19 cellular contexts compared by ENCODE assay signal in the genomic region with DNA sequence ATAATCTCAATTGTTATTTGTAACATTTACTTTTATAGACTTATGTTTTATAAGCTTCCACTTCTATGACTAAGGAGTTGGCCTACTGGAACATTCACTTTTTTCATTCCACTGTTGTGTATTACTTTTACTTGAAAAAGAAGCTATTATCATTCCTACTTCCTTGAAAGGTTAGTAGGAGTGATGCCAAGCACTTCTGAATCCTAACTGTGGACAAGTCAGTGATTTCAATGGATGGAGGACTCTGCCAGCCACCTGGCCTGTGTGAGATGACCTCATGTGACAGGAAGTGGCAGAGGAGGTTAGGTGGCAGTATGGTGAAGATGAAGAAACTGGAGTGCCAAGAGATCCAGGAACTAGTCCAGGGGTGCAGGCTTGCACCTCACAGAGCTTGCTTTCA. TPM values are rescaled to one million over a fixed set of nuclear protein-coding genes. Genes with fewer than 3 reads are reported as not detected.
DNase-seq lines count a peak whose midpoint lies in the region; ATAC-seq and TF ChIP-seq lines count a peak whose summit lies in the region.
"Had no signal": no experiment of that assay in that cellular context is flagged by ENCODE, and none has a peak within 500 bp of the region (broad histone marks: within the 10 kb centered on the region; RNA-seq: fewer than 3 reads in every experiment).

No MANE protein-coding gene starts in this region.

- H2BK120ac ChIP-seq in mesendoderm (ENCODE audit: low read depth, low read length): no peak overlapping the region

- H3K36me3 Mint-ChIP-seq in effector memory CD8-positive, alpha-beta T cell (ENCODE audit: insufficient read depth): no peaks in the 10 kb centered on the region
- H3K36me3 Mint-ChIP-seq in activated CD4-positive, alpha-beta T cell treated with anti-CD3 and anti-CD28 coated beads, Interleukin-2, amount 10 ng/mL, durations not matched to agents 7 days and 5 days (ENCODE audit: low read depth): peaks cover 16% of the 10 kb centered on the region
- peaks cover 14% of the 10 kb centered on the region for H3K36me3 Mint-ChIP-seq in activated CD4-positive, alpha-beta T cell treated with anti-CD3 and anti-CD28 coated beads, Interleukin-2, amount 10 ng/mL, durations not matched to agents 24 days and 14 days (ENCODE audit: low read depth)

- no peak overlapping the region for H3K4me2 ChIP-seq in mesendoderm (ENCODE audit: low read length)
- H3K4me2 ChIP-seq: neural progenitor cell had no signal

- no peaks in the 10 kb centered on the region for H3K4me1 ChIP-seq in mesendoderm (ENCODE audit: control insufficient read depth, low read depth, low read length)
- H3K4me1 ChIP-seq: adrenal gland, HAP-1 had no signal

- CTCF ChIA-PET in activated CD4-positive, alpha-beta T cell treated with anti-CD3 and anti-CD28 coated beads, Interleukin-2, amount 10 ng/mL, durations not matched to agents 7 days and 5 days (lab: Charles Lee): interaction anchor here (0.6 to 1.1 kb wide), 2 partner anchors 9 to 58 kb away, joined by 3 to 5 read pairs; no protein-coding TSS in a partner anchor

- H3K36me3 ChIP-seq in mesendoderm (ENCODE audit: control insufficient read depth, insufficient read depth, low read length): no peaks in the 10 kb centered on the region
- H3K36me3 ChIP-seq: HAP-1, neural progenitor cell had no signal

- no peaks in the 10 kb centered on the region for H3K79me2 ChIP-seq in mesendoderm (ENCODE audit: control insufficient read depth, insufficient read depth, low read length)

- no peak overlapping the region for H3K4me3 Mint-ChIP-seq in effector memory CD8-positive, alpha-beta T cell
- no peak overlapping the region for H3K4me3 Mint-ChIP-seq in activated CD4-positive, alpha-beta T cell treated with anti-CD3 and anti-CD28 coated beads, Interleukin-2, amount 10 ng/mL, durations not matched to agents 7 days and 5 days
- H3K4me3 Mint-ChIP-seq in activated CD4-positive, alpha-beta T cell treated with anti-CD3 and anti-CD28 coated beads, Interleukin-2, amount 10 ng/mL, durations not matched to agents 24 days and 14 days: no peak overlapping the region
- H3K4me3 Mint-ChIP-seq: dendritic cell treated with granulocyte-macrophage colony-stimulating factor and Interleukin-4, amounts not matched to agents 40 ng/mL and 50 ng/mL, for 4 days; IgD-negative memory B cell; neural progenitor cell; stimulated activated naive CD8-positive, alpha-beta T cell treated with anti-CD3 and anti-CD28 coated beads, Interleukin-15, Interleukin-2, amounts not matched to agents 100 ng/mL and 50 ng/mL, for 24 hours had no signal

- no peak overlapping the region for H2AK5ac ChIP-seq in mesendoderm (ENCODE audit: low read length)

- no peak overlapping the region for H2BK5ac ChIP-seq in mesendoderm (ENCODE audit: low read length)

- H3K4me1 Mint-ChIP-seq in effector memory CD8-positive, alpha-beta T cell (ENCODE audit: low read depth in 2 of 2): peaks cover 6 to 8% of the 10 kb centered on the region in 2 donors
- H3K4me1 Mint-ChIP-seq in activated CD4-positive, alpha-beta T cell treated with anti-CD3 and anti-CD28 coated beads, Interleukin-2, amount 10 ng/mL, durations not matched to agents 7 days and 5 days: peaks cover 10% of the 10 kb centered on the region
- peaks cover 6% of the 10 kb centered on the region for H3K4me1 Mint-ChIP-seq in activated CD4-positive, alpha-beta T cell treated with anti-CD3 and anti-CD28 coated beads, Interleukin-2, amount 10 ng/mL, durations not matched to agents 24 days and 14 days
- H3K4me1 Mint-ChIP-seq: neural progenitor cell had no signal

- H3K18ac ChIP-seq in mesendoderm (ENCODE audit: low read length): no peak overlapping the region

- no peak overlapping the region for H4K8ac ChIP-seq in mesendoderm (ENCODE audit: low read depth, low read length)

- DNase-seq in A172 (ENCODE audit: low spot score) (peak; percentile 13), LNCaP clone FGC (ENCODE audit: low read depth) (peak; percentile 4), mesendoderm (peak; percentile 13)
- DNase-seq in effector memory CD8-positive, alpha-beta T cell: no peak
- no peak for DNase-seq in activated CD4-positive, alpha-beta T cell treated with anti-CD3 and anti-CD28 coated beads, Interleukin-2, amount 10 ng/mL, durations not matched to agents 7 days and 5 days
- DNase-seq in activated CD4-positive, alpha-beta T cell treated with anti-CD3 and anti-CD28 coated beads, Interleukin-2, amount 10 ng/mL, durations not matched to agents 24 days and 14 days: no peak
- no peak for DNase-seq in stimulated activated naive CD8-positive, alpha-beta T cell treated with anti-CD3 and anti-CD28 coated beads, Interleukin-15, Interleukin-2, amounts not matched to agents 100 U/mL and 50 U/mL, for 24 hours
- DNase-seq: activated T-cell treated with anti-CD3 and anti-CD28 coated beads, Interleukin-2, amount 50 U/mL, for 1 hour; NCI-H1436; NCI-H524 treated with DMSO at 0.1 percent for 48 hours; small intestine; T-helper 1 cell had no signal

- H3K4me3 ChIP-seq in LNCaP clone FGC (ENCODE audit: low read depth, low read length) (no peak overlapping the region), mesendoderm (ENCODE audit: low read length) (no peak overlapping the region)
- H3K4me3 ChIP-seq: adrenal gland, HAP-1, neural progenitor cell had no signal

- no peaks in the 10 kb centered on the region for H3K27me3 ChIP-seq in mesendoderm (ENCODE audit: insufficient read depth, low read length, poor library complexity)
- H3K27me3 ChIP-seq: adrenal gland, neural progenitor cell had no signal

- no peak overlapping the region for H3K9ac ChIP-seq in mesendoderm (ENCODE audit: low read length)
- H3K9ac ChIP-seq: neural progenitor cell had no signal

- intact Hi-C loops in activated CD4-positive, alpha-beta T cell treated with anti-CD3 and anti-CD28 coated beads, Interleukin-2, amount 10 ng/mL, durations not matched to agents 24 days and 14 days (cut with micrococcal nuclease): no loop called here

- H3K27ac Mint-ChIP-seq in effector memory CD8-positive, alpha-beta T cell: peak overlapping the region; percentile 15 to 47
- H3K27ac Mint-ChIP-seq in activated CD4-positive, alpha-beta T cell treated with anti-CD3 and anti-CD28 coated beads, Interleukin-2, amount 10 ng/mL, durations not matched to agents 7 days and 5 days: no peak overlapping the region
- no peak overlapping the region for H3K27ac Mint-ChIP-seq in activated CD4-positive, alpha-beta T cell treated with anti-CD3 and anti-CD28 coated beads, Interleukin-2, amount 10 ng/mL, durations not matched to agents 24 days and 14 days
- H3K27ac Mint-ChIP-seq: dendritic cell treated with granulocyte-macrophage colony-stimulating factor and Interleukin-4, amounts not matched to agents 40 ng/mL and 50 ng/mL, for 4 days; neural progenitor cell; stimulated activated naive CD8-positive, alpha-beta T cell treated with anti-CD3 and anti-CD28 coated beads, Interleukin-15, Interleukin-2, amounts not matched to agents 100 ng/mL and 50 ng/mL, for 24 hours had no signal

- no peaks in the 10 kb centered on the region for H3K27me3 Mint-ChIP-seq in effector memory CD8-positive, alpha-beta T cell
- H3K27me3 Mint-ChIP-seq in activated CD4-positive, alpha-beta T cell treated with anti-CD3 and anti-CD28 coated beads, Interleukin-2, amount 10 ng/mL, durations not matched to agents 7 days and 5 days: no peaks in the 10 kb centered on the region
- H3K27me3 Mint-ChIP-seq in activated CD4-positive, alpha-beta T cell treated with anti-CD3 and anti-CD28 coated beads, Interleukin-2, amount 10 ng/mL, durations not matched to agents 24 days and 14 days: no peaks in the 10 kb centered on the region
- H3K27me3 Mint-ChIP-seq: dendritic cell treated with granulocyte-macrophage colony-stimulating factor and Interleukin-4, amounts not matched to agents 40 ng/mL and 50 ng/mL, for 4 days; IgD-negative memory B cell; stimulated activated naive CD8-positive, alpha-beta T cell treated with anti-CD3 and anti-CD28 coated beads, Interleukin-15, Interleukin-2, amounts not matched to agents 100 ng/mL and 50 ng/mL, for 24 hours had no signal

- H2BK15ac ChIP-seq in mesendoderm (replicated peaks; ENCODE audit: low read depth): no peak overlapping the region

- no peak for TF ChIP-seq CTCF in LNCaP clone FGC (IDR thresholded peaks at IDR 0.05; ENCODE audit: control insufficient read depth, extremely low read depth, insufficient read depth)

- no peak for ATAC-seq in effector memory CD8-positive, alpha-beta T cell (replicated peaks)
- no peak for ATAC-seq in stimulated activated naive CD8-positive, alpha-beta T cell treated with anti-CD3 and anti-CD28 coated beads, Interleukin-15, Interleukin-2, amounts not matched to agents 100 U/mL and 50 U/mL, for 24 hours
- no peak for ATAC-seq in GM19035 (IDR thresholded peaks at IDR 0.05; ENCODE audit: unreplicated experiment)

- H3K23ac ChIP-seq in mesendoderm (ENCODE audit: low read length): no peak overlapping the region

- H3K79me1 ChIP-seq in mesendoderm (ENCODE audit: low read length): no peaks in the 10 kb centered on the region

- POLR2A ChIA-PET in activated CD4-positive, alpha-beta T cell treated with anti-CD3 and anti-CD28 coated beads, Interleukin-2, amount 10 ng/mL, durations not matched to agents 7 days and 5 days (lab: Charles Lee): no interaction called here

- H3K27ac ChIP-seq in mesendoderm (ENCODE audit: low read depth, low read length): no peak overlapping the region
- H3K27ac ChIP-seq: adrenal gland, neural progenitor cell had no signal

- H3K9me3 Mint-ChIP-seq in effector memory CD8-positive, alpha-beta T cell: no peaks in the 10 kb centered on the region
- peaks cover 5% of the 10 kb centered on the region for H3K9me3 Mint-ChIP-seq in activated CD4-positive, alpha-beta T cell treated with anti-CD3 and anti-CD28 coated beads, Interleukin-2, amount 10 ng/mL, durations not matched to agents 7 days and 5 days
- H3K9me3 Mint-ChIP-seq in activated CD4-positive, alpha-beta T cell treated with anti-CD3 and anti-CD28 coated beads, Interleukin-2, amount 10 ng/mL, durations not matched to agents 24 days and 14 days: peaks cover 5% of the 10 kb centered on the region
- H3K9me3 Mint-ChIP-seq: neural progenitor cell; stimulated activated naive CD8-positive, alpha-beta T cell treated with anti-CD3 and anti-CD28 coated beads, Interleukin-15, Interleukin-2, amounts not matched to agents 100 ng/mL and 50 ng/mL, for 24 hours had no signal

- no peak overlapping the region for H4K5ac ChIP-seq in mesendoderm (ENCODE audit: low read length)

- no peak overlapping the region for H3K4ac ChIP-seq in mesendoderm (ENCODE audit: low read depth, low read length)

- no peak overlapping the region for H3K56ac ChIP-seq in mesendoderm (ENCODE audit: low read length)

RNA-seq across cellular contexts. Expression of a gene that starts 46.0 kb away (rescaled TPM):
- 2.4 and 7.1 TPM in 2 replicates for total RNA-seq in A172 (2014; rRNA removed; shearing (Covaris generic))
- 4.2 TPM for polyA plus RNA-seq in mesendoderm (2013, experiment 1 of 2)
- polyA plus RNA-seq in mesendoderm (2013, experiment 2 of 2): 4.9 TPM
- 10 to 100 TPM in 1 of 2 experiments, 1 to 10 TPM in 1; 8.2 to 10.7 TPM for total RNA-seq in activated CD4-positive, alpha-beta T cell treated with anti-CD3 and anti-CD28 coated beads, Interleukin-2, amount 10 ng/mL, durations not matched to agents 7 days and 5 days
- 6.4 and 7.4 TPM in 2 replicates for total RNA-seq in activated CD4-positive, alpha-beta T cell treated with anti-CD3 and anti-CD28 coated beads, Interleukin-2, amount 10 ng/mL, durations not matched to agents 24 days and 14 days

RNA-seq across cellular contexts. Expression of a gene that starts 46.0 kb away (rescaled TPM):
- 47.4 and 51.2 TPM in 2 replicates for total RNA-seq in A172 (2014; rRNA removed; shearing (Covaris generic))
- polyA plus RNA-seq in mesendoderm (2013, experiment 1 of 2): 35.2 TPM
- 34.8 TPM for polyA plus RNA-seq in mesendoderm (2013, experiment 2 of 2)
- total RNA-seq in activated CD4-positive, alpha-beta T cell treated with anti-CD3 and anti-CD28 coated beads, Interleukin-2, amount 10 ng/mL, durations not matched to agents 7 days and 5 days: 10 to 100 TPM; 26.8 to 33.7 TPM
- 43.7 and 46.2 TPM in 2 replicates for total RNA-seq in activated CD4-positive, alpha-beta T cell treated with anti-CD3 and anti-CD28 coated beads, Interleukin-2, amount 10 ng/mL, durations not matched to agents 24 days and 14 days

Comparison
In these comparisons a context has a peak if more than half of its experiments do, and no peak if none do; other contexts are left out.
1. DNase-seq: peak in A172 (single experiment), LNCaP clone FGC (single experiment) and mesendoderm (single experiment); none in effector memory CD8-positive, alpha-beta T cell (0 of 3), activated CD4-positive, alpha-beta T cell treated with anti-CD3 and anti-CD28 coated beads, Interleukin-2, amount 10 ng/mL, durations not matched to agents 7 days and 5 days (single experiment), activated CD4-positive, alpha-beta T cell treated with anti-CD3 and anti-CD28 coated beads, Interleukin-2, amount 10 ng/mL, durations not matched to agents 24 days and 14 days (single experiment) and stimulated activated naive CD8-positive, alpha-beta T cell treated with anti-CD3 and anti-CD28 coated beads, Interleukin-15, Interleukin-2, amounts not matched to agents 100 U/mL and 50 U/mL, for 24 hours (single experiment).
2. H3K27ac Mint-ChIP-seq: peak in effector memory CD8-positive, alpha-beta T cell (2 of 2); none in activated CD4-positive, alpha-beta T cell treated with anti-CD3 and anti-CD28 coated beads, Interleukin-2, amount 10 ng/mL, durations not matched to agents 7 days and 5 days (single experiment) and activated CD4-positive, alpha-beta T cell treated with anti-CD3 and anti-CD28 coated beads, Interleukin-2, amount 10 ng/mL, durations not matched to agents 24 days and 14 days (single experiment).